In the genomic region with DNA sequence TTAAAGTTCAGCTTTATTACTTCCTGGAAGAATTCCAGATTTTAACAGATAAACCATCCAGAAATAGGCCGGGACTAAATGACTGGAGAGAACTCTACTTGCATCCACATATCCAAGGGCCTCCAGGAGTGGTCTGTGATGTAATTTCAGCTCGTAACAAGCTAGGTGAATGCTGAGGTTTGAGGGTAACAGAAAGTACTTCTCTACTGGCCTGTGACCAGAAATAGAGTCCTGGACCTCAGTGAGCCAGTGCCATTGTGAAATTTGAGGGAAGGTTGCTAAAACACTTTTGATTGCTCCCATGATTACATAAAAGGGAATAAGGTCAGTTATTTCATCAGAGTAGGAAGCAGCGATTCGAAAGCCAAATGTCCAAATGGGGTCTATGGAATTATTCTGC, we compare ENCODE assay signal across 10 cellular contexts.
DNase-seq lines count a peak whose midpoint lies in the region; ATAC-seq and TF ChIP-seq lines count a peak whose summit lies in the region.
"Had no signal": no experiment of that assay in that cellular context is flagged by ENCODE, and none has a peak within 500 bp of the region (broad histone marks: within the 10 kb centered on the region; RNA-seq: fewer than 3 reads in every experiment).

No MANE protein-coding gene starts in this region.

- no peaks in the 10 kb centered on the region for H3K27me3 Mint-ChIP-seq in CD4-positive, alpha-beta T cell
- no peaks in the 10 kb centered on the region for H3K27me3 Mint-ChIP-seq in naive thymus-derived CD8-positive, alpha-beta T cell

- H3K9ac ChIP-seq in Karpas-422 (ENCODE audit: low read length): no peak overlapping the region
- H3K9ac ChIP-seq: neural progenitor cell had no signal

- no peak for TF ChIP-seq POLR2A in Peyer's patch (IDR thresholded peaks at IDR 0.05)

- no peak for ATAC-seq in CD4-positive, alpha-beta T cell (ENCODE audit: poor library complexity)
- ATAC-seq in naive thymus-derived CD8-positive, alpha-beta T cell: no peak

- no peaks in the 10 kb centered on the region for H3K9me3 ChIP-seq in CD4-positive, alpha-beta T cell (ENCODE audit: control insufficient read depth, low read length)
- no peaks in the 10 kb centered on the region for H3K9me3 ChIP-seq in Karpas-422 (ENCODE audit: low read length)
- H3K9me3 ChIP-seq in Peyer's patch: no peaks in the 10 kb centered on the region

- no peaks in the 10 kb centered on the region for H3K27me3 ChIP-seq in CD4-positive, alpha-beta T cell (ENCODE audit: control insufficient read depth, insufficient read depth, low read length)
- H3K27me3 ChIP-seq in Karpas-422 (ENCODE audit: low read length) (no peaks in the 10 kb centered on the region), Peyer's patch (no peaks in the 10 kb centered on the region)
- H3K27me3 ChIP-seq: neural progenitor cell had no signal

- no peak overlapping the region for H3K4me3 Mint-ChIP-seq in CD4-positive, alpha-beta T cell
- H3K4me3 Mint-ChIP-seq in naive thymus-derived CD8-positive, alpha-beta T cell: no peak overlapping the region
- H3K4me3 Mint-ChIP-seq: neural progenitor cell had no signal

- no peak overlapping the region for H3K27ac ChIP-seq in CD4-positive, alpha-beta T cell (ENCODE audit: low read depth, low read length)
- H3K27ac ChIP-seq in Karpas-422 (ENCODE audit: low read length) (no peak overlapping the region), Peyer's patch (no peak overlapping the region)
- H3K27ac ChIP-seq: neural progenitor cell had no signal

- intact Hi-C loops in CD4-positive, alpha-beta T cell (cut with DNase I, micrococcal nuclease): no loop called here

- H3K4me1 ChIP-seq in Karpas-422 (ENCODE audit: low read length): no peaks in the 10 kb centered on the region
- H3K4me1 ChIP-seq in Peyer's patch: no peaks in the 10 kb centered on the region
- H3K4me1 ChIP-seq: neural progenitor cell had no signal

- peaks cover 55% of the 10 kb centered on the region for H3K4me1 Mint-ChIP-seq in CD4-positive, alpha-beta T cell (ENCODE audit: low read depth)
- peaks cover 11 to 50% (median 43%) of the 10 kb centered on the region in 4 donors for H3K4me1 Mint-ChIP-seq in naive thymus-derived CD8-positive, alpha-beta T cell
- H3K4me1 Mint-ChIP-seq: neural progenitor cell had no signal

- peak overlapping the region; percentile 54 for H3K27ac Mint-ChIP-seq in CD4-positive, alpha-beta T cell
- peak overlapping the region in 6 of 10 donors; percentile 10 to 47 (median 18) for H3K27ac Mint-ChIP-seq in naive thymus-derived CD8-positive, alpha-beta T cell
- H3K27ac Mint-ChIP-seq: neural progenitor cell had no signal

- CTCF ChIA-PET in CD4-positive, alpha-beta T cell (lab: Charles Lee): interaction anchor here (1.1 kb wide), 2 partner anchors 39 to 47 kb away, joined by 3 read pairs; no protein-coding TSS in a partner anchor

- H3K4me3 ChIP-seq in Karpas-422 (ENCODE audit: low read length): no peak overlapping the region
- no peak overlapping the region for H3K4me3 ChIP-seq in Peyer's patch
- H3K4me3 ChIP-seq: neural progenitor cell had no signal

- DNase-seq in CD4-positive, alpha-beta T cell: no peak
- DNase-seq in Karpas-422: peak; percentile 34
- peak; percentile 64 for DNase-seq in amniotic epithelial cell (ENCODE audit: low read depth)
- DNase-seq in naive thymus-derived CD8-positive, alpha-beta T cell: no peak
- DNase-seq in anterior cingulate cortex (lab: John Stamatoyannopoulos, UW): no peak
- DNase-seq in activated CD4-positive, alpha-beta T cell treated with anti-CD3 and anti-CD28 coated beads for 1 hour: no peak
- DNase-seq in GM20000 (ENCODE audit: low spot score): no peak
- no peak for DNase-seq in Peyer's patch
- DNase-seq: stimulated activated CD4-positive, alpha-beta T cell treated with anti-CD3 and anti-CD28 coated beads, Interleukin-12 subunit alpha, Interleukin-12 subunit beta, amount 100 ng/mL, for 4 hours had no signal

- H3K4me2 ChIP-seq in Karpas-422 (ENCODE audit: low read depth, low read length, poor library complexity, severe bottlenecking): no peak overlapping the region
- H3K4me2 ChIP-seq: neural progenitor cell had no signal

- no peak overlapping the region for H2AFZ ChIP-seq in Karpas-422 (ENCODE audit: low read length)
- H2AFZ ChIP-seq: neural progenitor cell had no signal

- POLR2A ChIA-PET in CD4-positive, alpha-beta T cell (lab: Charles Lee): no interaction called here
- POLR2A ChIA-PET in naive thymus-derived CD8-positive, alpha-beta T cell (lab: Charles Lee): interaction anchor here (0.5 to 1.0 kb wide), 2 partner anchors 44 to 333 kb away, joined by 3 read pairs; no protein-coding TSS in a partner anchor

- H3K36me3 Mint-ChIP-seq in CD4-positive, alpha-beta T cell (ENCODE audit: low read depth): peaks cover 97% of the 10 kb centered on the region
- H3K36me3 Mint-ChIP-seq in naive thymus-derived CD8-positive, alpha-beta T cell: peaks cover 7 to 95% (median 36%) of the 10 kb centered on the region in 3 donors
- H3K36me3 Mint-ChIP-seq: neural progenitor cell had no signal

- no peaks in the 10 kb centered on the region for H3K9me2 ChIP-seq in Karpas-422 (replicated peaks; ENCODE audit: insufficient read depth, low read length)

- no peak for TF ChIP-seq CTCF in CD4-positive, alpha-beta T cell (IDR thresholded peaks at IDR 0.05)
- TF ChIP-seq CTCF in GM20000 (IDR thresholded peaks at IDR 0.05; ENCODE audit: extremely low read depth, missing control alignments): no peak
- TF ChIP-seq CTCF in Peyer's patch (IDR thresholded peaks at IDR 0.05): no peak

- H3K9me3 Mint-ChIP-seq in CD4-positive, alpha-beta T cell: no peaks in the 10 kb centered on the region
- H3K9me3 Mint-ChIP-seq in naive thymus-derived CD8-positive, alpha-beta T cell: no peaks in the 10 kb centered on the region
- H3K9me3 Mint-ChIP-seq: neural progenitor cell had no signal

- no peaks in the 10 kb centered on the region for H4K20me1 ChIP-seq in Karpas-422 (ENCODE audit: insufficient read depth, low read depth, low read length)

- H3K79me2 ChIP-seq in Karpas-422 (ENCODE audit: low read length): no peaks in the 10 kb centered on the region

- H3K36me3 ChIP-seq in Karpas-422 (ENCODE audit: insufficient read depth, low read length): no peaks in the 10 kb centered on the region
- H3K36me3 ChIP-seq in Peyer's patch: no peaks in the 10 kb centered on the region
- H3K36me3 ChIP-seq: neural progenitor cell had no signal

Comparison
In these comparisons a context has a peak if more than half of its experiments do, and no peak if none do; other contexts are left out.
1. DNase-seq: peak in Karpas-422 (single experiment) and amniotic epithelial cell (single experiment); none in CD4-positive, alpha-beta T cell (0 of 10), naive thymus-derived CD8-positive, alpha-beta T cell (0 of 10), anterior cingulate cortex (0 of 58), activated CD4-positive, alpha-beta T cell treated with anti-CD3 and anti-CD28 coated beads for 1 hour (single experiment), GM20000 (single experiment) and Peyer's patch (0 of 3).